ENCODE assay signal across 12 cellular contexts in the genomic region with DNA sequence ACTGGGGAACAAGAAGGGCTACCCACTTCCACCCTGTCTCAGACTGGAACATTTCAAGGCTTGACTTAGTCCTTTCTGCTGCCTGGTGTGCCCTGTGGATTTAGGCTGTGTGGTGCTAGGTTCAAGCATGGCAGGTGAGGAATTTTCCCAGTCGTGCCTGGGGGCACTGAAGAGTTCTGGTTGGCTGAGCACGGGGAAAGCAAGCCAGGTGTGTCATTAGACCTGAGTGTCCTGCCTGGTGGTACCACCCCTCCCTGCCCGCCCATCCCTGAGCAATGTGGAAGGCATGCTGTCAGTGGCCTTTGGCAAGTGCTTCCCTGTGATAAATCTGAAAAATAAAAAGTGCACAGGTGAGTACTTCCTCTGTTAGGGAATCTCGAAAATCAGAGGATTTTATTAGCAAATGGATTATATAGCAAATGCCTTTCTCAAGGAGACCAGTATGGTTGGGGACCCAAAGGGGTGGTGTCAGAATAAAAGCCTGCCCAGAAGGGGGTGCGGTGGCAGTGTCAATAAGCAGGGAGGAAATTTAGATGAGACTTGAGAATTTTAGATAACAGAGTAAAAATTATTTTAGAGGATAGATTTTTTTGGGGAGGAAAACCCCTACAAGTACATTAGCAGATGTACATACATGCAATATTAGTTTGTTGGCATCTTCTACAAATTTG. TPM values are rescaled to one million over a fixed set of nuclear protein-coding genes. Genes with fewer than 3 reads are reported as not detected.
DNase-seq lines count a peak whose midpoint lies in the region; TF ChIP-seq lines count a peak whose summit lies in the region.
"Had no signal": no experiment of that assay in that cellular context is flagged by ENCODE, and none has a peak within 500 bp of the region (broad histone marks: within the 10 kb centered on the region; RNA-seq: fewer than 3 reads in every experiment).

No MANE protein-coding gene starts in this region.

- H3K36me3 ChIP-seq in BLaER1 treated with 17β-estradiol and CSF1 and Interleukin-3, amounts not matched to agents 10 nM and 100 nM: no peaks in the 10 kb centered on the region
- H3K36me3 ChIP-seq in Peyer's patch: no peaks in the 10 kb centered on the region
- H3K36me3 ChIP-seq: vagina had no signal

- peak; percentile 79 for TF ChIP-seq EP300 in Ishikawa (IDR thresholded peaks at IDR 0.05; ENCODE audit: borderline replicate concordance)

- no peak for TF ChIP-seq POLR2A in Peyer's patch (IDR thresholded peaks at IDR 0.05)

- peak; percentile 76 for DNase-seq in SW480 (ENCODE audit: low spot score)
- DNase-seq in left kidney (ENCODE audit: low read depth, low spot score): peak; percentile 77
- no peak for DNase-seq in effector CD4-positive, alpha-beta T cell
- DNase-seq in Peyer's patch: no peak
- no peak for DNase-seq in cardiac septum (ENCODE audit: low spot score)
- DNase-seq in COLO829 (ENCODE audit: low spot score): no peak
- DNase-seq: caudate nucleus, natural killer cell, NCI-H774 had no signal

- H3K9ac ChIP-seq in BLaER1 treated with 17β-estradiol and CSF1 and Interleukin-3, amounts not matched to agents 10 nM and 100 nM: no peak overlapping the region

- H3K4me2 ChIP-seq in BLaER1 treated with 17β-estradiol and CSF1 and Interleukin-3, amounts not matched to agents 10 nM and 100 nM: peak overlapping the region in 8 of 11 experiments; percentile 9 to 71 (median 58); a peak in 16 of 22 replicates

- TF ChIP-seq RAD21 in Ishikawa (IDR thresholded peaks at IDR 0.05; ENCODE audit: low read depth): no peak

- H4K20me1 ChIP-seq in BLaER1 treated with 17β-estradiol and CSF1 and Interleukin-3, amounts not matched to agents 10 nM and 100 nM: peaks cover 0 to 74% (median 5%) of the 10 kb centered on the region in 11 experiments; a peak in 13 of 22 replicates

- H3K9me3 ChIP-seq in BLaER1 treated with 17β-estradiol and CSF1 and Interleukin-3, amounts not matched to agents 10 nM and 100 nM (replicated peaks in 1 of 11): no peaks in the 10 kb centered on the region
- H3K9me3 ChIP-seq in Peyer's patch: no peaks in the 10 kb centered on the region
- H3K9me3 ChIP-seq: vagina had no signal

- intact Hi-C loops in cardiac septum (cut with DNase I): loop anchor here (10.0 kb wide), 1 partner anchor 48 kb away; no protein-coding TSS in a partner anchor

- peaks cover 22 to 52% (median 38%) of the 10 kb centered on the region in 10 experiments for H3K4me1 ChIP-seq in BLaER1 treated with 17β-estradiol and CSF1 and Interleukin-3, amounts not matched to agents 10 nM and 100 nM
- peaks cover 0 to 31% (median 11%) of the 10 kb centered on the region in 4 donors for H3K4me1 ChIP-seq in Peyer's patch

- H3K4me3 ChIP-seq in BLaER1 treated with 17β-estradiol and CSF1 and Interleukin-3, amounts not matched to agents 10 nM and 100 nM: no peak overlapping the region
- H3K4me3 ChIP-seq in Peyer's patch: no peak overlapping the region
- H3K4me3 ChIP-seq: vagina had no signal

- no peak overlapping the region for H3K27ac ChIP-seq in BLaER1 treated with 17β-estradiol and CSF1 and Interleukin-3, amounts not matched to agents 10 nM and 100 nM
- H3K27ac ChIP-seq in Peyer's patch: no peak overlapping the region

- peaks cover 16 to 97% (median 78%) of the 10 kb centered on the region in 11 experiments; a peak in 19 of 22 replicates for H3K27me3 ChIP-seq in BLaER1 treated with 17β-estradiol and CSF1 and Interleukin-3, amounts not matched to agents 10 nM and 100 nM
- H3K27me3 ChIP-seq in Peyer's patch: no peaks in the 10 kb centered on the region
- H3K27me3 ChIP-seq: vagina had no signal

- no peak for TF ChIP-seq CTCF in Peyer's patch (IDR thresholded peaks at IDR 0.05)

TF ChIP-seq in Ishikawa, 13 proteins besides CTCF, POLR2A, EP300 and RAD21:
- TF ChIP-seq REST (IDR thresholded peaks at IDR 0.05; ENCODE audit: low read depth) (no peak), YY1 (IDR thresholded peaks at IDR 0.05; ENCODE audit: low read depth) (0 out of 2 replicates have a peak, but pooled peaks have one; percentile 28), EGR1 (IDR thresholded peaks at IDR 0.05) (no peak), TCF12 (IDR thresholded peaks at IDR 0.05; ENCODE audit: low read depth) (peak; percentile 77), TEAD4 (IDR thresholded peaks at IDR 0.05) (peak; percentile 81), NFIC (IDR thresholded peaks at IDR 0.05) (peak; percentile 56; the same call in 1 of the 2 replicates), CEBPB (IDR thresholded peaks at IDR 0.05) (no peak), FOXM1 (IDR thresholded peaks at IDR 0.05; ENCODE audit: borderline replicate concordance, low read depth) (no peak; the same call in 1 of the 2 replicates), TAF1 (IDR thresholded peaks at IDR 0.05; ENCODE audit: low read depth) (no peak)
- TF ChIP-seq, protein P1, sequence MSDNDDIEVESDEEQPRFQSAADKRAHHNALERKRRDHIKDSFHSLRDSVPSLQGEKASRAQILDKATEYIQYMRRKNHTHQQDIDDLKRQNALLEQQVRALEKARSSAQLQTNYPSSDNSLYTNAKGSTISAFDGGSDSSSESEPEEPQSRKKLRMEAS (IDR thresholded peaks at IDR 0.05): peak; percentile 46; the same call in 1 of the 2 replicates

RNA-seq across cellular contexts. Expression of gene TEAD1, which starts 22.8 kb away (rescaled TPM):
- total RNA-seq in Peyer's patch: 100 to 1,000 TPM in 1 of 4 donors, 10 to 100 TPM in 3; 34.5 to 125 (median 65.1) TPM
- 103 TPM for total RNA-seq in cardiac septum
- total RNA-seq: natural killer cell had no signal

Comparison
In these comparisons a context has a peak if more than half of its experiments do, and no peak if none do; other contexts are left out.
1. DNase-seq: peak in SW480 (single experiment) and left kidney (single experiment); none in effector CD4-positive, alpha-beta T cell (single experiment), Peyer's patch (0 of 3), cardiac septum (single experiment) and COLO829 (single experiment).